Comparison of ENCODE assay signal across 19 cellular contexts in genomic region chr7:149430197-149430596, GRCh38.
"Had no signal": no experiment of that assay in that cellular context is flagged by ENCODE, and none has a peak within 500 bp of the region (broad histone marks: within the 10 kb centered on the region; RNA-seq: fewer than 3 reads in every experiment).

No MANE protein-coding gene starts in this region.

- H3K9me3 Mint-ChIP-seq: activated CD4-positive, alpha-beta memory T cell treated with anti-CD3 and anti-CD28 coated beads, Interleukin-2, amount 10 ng/mL, durations not matched to agents 7 days and 5 days; activated naive CD4-positive, alpha-beta T cell treated with anti-CD3 and anti-CD28 coated beads, Interleukin-2, amount 50 U/mL, for 72 hours; activated T-cell treated with anti-CD3 and anti-CD28 coated beads, Interleukin-2, amount 50 U/mL, for 4 hours; stimulated activated memory B cell treated with anti-CD40 and anti-IgM and Interleukin-4, amounts not matched to agents 10 μg/mL and 1 μg/mL and 100 μg/mL, for 72 hours had no signal

- DNase-seq: activated CD4-positive, alpha-beta memory T cell treated with anti-CD3 and anti-CD28 coated beads, Interleukin-2, amount 10 ng/mL, durations not matched to agents 7 days and 5 days; activated CD4-positive, alpha-beta T cell treated with anti-CD3 and anti-CD28 coated beads for 1 hour; activated effector memory CD4-positive, alpha-beta T cell treated with anti-CD3 and anti-CD28 coated beads, Interleukin-2, amount 50 U/mL, for 16 hours; activated T-cell treated with anti-CD3 and anti-CD28 coated beads, Interleukin-2, amount 50 U/mL, for 4 hours; amygdala; body of pancreas; caudate nucleus; mucosa of descending colon; naive thymus-derived CD4-positive, alpha-beta T cell; tibial artery had no signal

- H3K4me3 Mint-ChIP-seq: activated CD4-positive, alpha-beta memory T cell treated with anti-CD3 and anti-CD28 coated beads, Interleukin-2, amount 10 ng/mL, durations not matched to agents 7 days and 5 days; activated T-cell treated with anti-CD3 and anti-CD28 coated beads, Interleukin-2, amount 50 U/mL, for 4 hours; naive thymus-derived CD4-positive, alpha-beta T cell; stimulated activated memory B cell treated with anti-CD40 and anti-IgM and Interleukin-4, amounts not matched to agents 10 μg/mL and 1 μg/mL and 100 μg/mL, for 72 hours had no signal

- H3K27me3 Mint-ChIP-seq: activated CD4-positive, alpha-beta memory T cell treated with anti-CD3 and anti-CD28 coated beads, Interleukin-2, amount 10 ng/mL, durations not matched to agents 7 days and 5 days; naive thymus-derived CD4-positive, alpha-beta T cell; stimulated activated memory B cell treated with anti-CD40 and anti-IgM and Interleukin-4, amounts not matched to agents 10 μg/mL and 1 μg/mL and 100 μg/mL, for 72 hours had no signal

- H3K4me1 ChIP-seq: body of pancreas, tibial artery had no signal

- H3K27ac ChIP-seq: body of pancreas, tibial artery, VCaP had no signal

- H3K9me3 ChIP-seq: body of pancreas, mucosa of descending colon, tibial artery had no signal

- ATAC-seq: activated naive CD4-positive, alpha-beta T cell treated with anti-CD3 and anti-CD28 coated beads, Interleukin-2, amount 50 U/mL, for 72 hours; activated T-cell treated with anti-CD3 and anti-CD28 coated beads, Interleukin-2, amount 50 U/mL, for 4 hours; body of pancreas; esophagus mucosa; mucosa of descending colon; naive thymus-derived CD4-positive, alpha-beta T cell; stimulated activated memory B cell treated with anti-CD40 and anti-IgM and Interleukin-4, amounts not matched to agents 10 μg/mL and 1 μg/mL and 100 μg/mL, for 72 hours had no signal

- FAIRE-seq: colon, endometrium, islet of Langerhans, urothelium cell line had no signal

- H3K4me3 ChIP-seq: body of pancreas, lung, mucosa of descending colon, tibial artery had no signal

- H3K27ac Mint-ChIP-seq: activated CD4-positive, alpha-beta memory T cell treated with anti-CD3 and anti-CD28 coated beads, Interleukin-2, amount 10 ng/mL, durations not matched to agents 7 days and 5 days; activated naive CD4-positive, alpha-beta T cell treated with anti-CD3 and anti-CD28 coated beads, Interleukin-2, amount 50 U/mL, for 72 hours; stimulated activated memory B cell treated with anti-CD40 and anti-IgM and Interleukin-4, amounts not matched to agents 10 μg/mL and 1 μg/mL and 100 μg/mL, for 72 hours had no signal

- H3K27me3 ChIP-seq: body of pancreas, tibial artery had no signal

- H3K4me1 Mint-ChIP-seq: stimulated activated memory B cell treated with anti-CD40 and anti-IgM and Interleukin-4, amounts not matched to agents 10 μg/mL and 1 μg/mL and 100 μg/mL, for 72 hours had no signal
